In the genomic region with DNA sequence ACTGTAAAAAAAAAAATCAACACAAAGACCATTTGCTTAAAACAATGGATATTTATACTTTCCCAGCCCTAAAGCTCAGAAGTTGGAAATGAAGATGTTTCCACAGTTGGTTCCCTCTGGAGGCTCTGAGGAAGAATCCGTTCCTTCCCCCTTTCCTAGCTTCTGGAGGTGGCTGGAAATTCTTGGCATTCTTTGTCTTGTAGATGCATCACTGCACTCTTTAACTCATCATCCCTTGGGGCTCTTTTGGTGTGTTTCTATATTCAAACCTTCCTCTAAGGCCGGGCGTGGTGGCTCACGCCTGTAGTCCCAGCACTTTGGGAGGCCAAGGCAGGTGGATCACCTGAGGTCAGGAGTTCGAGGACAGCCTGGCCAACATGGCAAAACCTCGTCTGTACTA, we compare ENCODE assay signal across 17 cellular contexts.
DNase-seq lines count a peak whose midpoint lies in the region; FAIRE-seq and TF ChIP-seq lines count a peak whose summit lies in the region.
"Had no signal": no experiment of that assay in that cellular context is flagged by ENCODE, and none has a peak within 500 bp of the region (broad histone marks: within the 10 kb centered on the region; RNA-seq: fewer than 3 reads in every experiment).

No MANE protein-coding gene starts in this region.

- no TSS peak for BruUV-seq in Caco-2 (replicated peaks; lab: Mats Ljungman, UMichigan)

- no peaks in the 10 kb centered on the region for H3K27me3 Mint-ChIP-seq in Caco-2 (ENCODE audit: insufficient read depth, unreplicated experiment)
- H3K27me3 Mint-ChIP-seq: CD4-positive, alpha-beta T cell had no signal

- H3K27ac Mint-ChIP-seq in Caco-2 (ENCODE audit: unreplicated experiment): no peak overlapping the region
- H3K27ac Mint-ChIP-seq: CD4-positive, alpha-beta T cell; HFFc6 had no signal

- H3K4me1 Mint-ChIP-seq in Caco-2 (ENCODE audit: low read depth, unreplicated experiment): no peaks in the 10 kb centered on the region

- DNase-seq in ELF-1 (ENCODE audit: low read depth, low spot score) (peak; percentile 78), T1000 (lab: John Stamatoyannopoulos, UW) (peak; percentile 0), iPS-NIHi7 (ENCODE audit: extremely low spot score) (peak; percentile 40), urothelium cell line (ENCODE audit: low spot score) (peak; percentile 2), DMS53 treated with DMSO at 0.1 percent for 48 hours (lab: John Stamatoyannopoulos, UW; ENCODE audit: unreplicated experiment) (no peak), AML-193 (lab: John Stamatoyannopoulos, UW) (no peak), Caco-2 (no peak)
- DNase-seq: Calu3; CD4-positive, alpha-beta T cell; DND-41; EL; GOT3; H7; HFFc6; KG1 had no signal

- TF ChIP-seq CTCF in Caco-2 (IDR thresholded peaks at IDR 0.05; ENCODE audit: insufficient read depth in 1 of 2, low read depth in 1 of 2, low read length in 1 of 2, severe bottlenecking in 1 of 2, unreplicated experiment in 1 of 2): no peak

- H3K27me3 ChIP-seq in Caco-2 (replicated peaks; ENCODE audit: control insufficient read depth, insufficient read depth, low read length): no peaks in the 10 kb centered on the region

- H3K36me3 ChIP-seq in Caco-2 (ENCODE audit: control insufficient read depth, insufficient read depth, low read length): no peaks in the 10 kb centered on the region

- POLR2A ChIA-PET in Caco-2 (lab: Charles Lee): no interaction called here

- no peak for FAIRE-seq in urothelium cell line (lab: Jason Lieb, UNC)
- FAIRE-seq: G401.6, GM12891 had no signal

- H3K4me1 ChIP-seq in Caco-2: peaks cover 7% of the 10 kb centered on the region; the same call in 1 of the 2 replicates

- intact Hi-C loops in Caco-2 (cut with micrococcal nuclease; ENCODE audit: unreplicated experiment): no loop called here

- H3K4me3 Mint-ChIP-seq in Caco-2 (ENCODE audit: unreplicated experiment): no peak overlapping the region
- H3K4me3 Mint-ChIP-seq: CD4-positive, alpha-beta T cell; HFFc6 had no signal

- no peak overlapping the region for H3K4me3 ChIP-seq in Caco-2 (ENCODE audit: low read depth, low read length)

- no peaks in the 10 kb centered on the region for H3K9me3 Mint-ChIP-seq in Caco-2 (ENCODE audit: unreplicated experiment)
- H3K9me3 Mint-ChIP-seq: CD4-positive, alpha-beta T cell had no signal

- H3K9me3 ChIP-seq in Caco-2: no peaks in the 10 kb centered on the region

- CTCF ChIA-PET in Caco-2 (lab: Charles Lee): no interaction called here

- no peaks in the 10 kb centered on the region for H3K36me3 Mint-ChIP-seq in Caco-2 (ENCODE audit: insufficient read depth, unreplicated experiment)

Comparison
In these comparisons a context has a peak if more than half of its experiments do, and no peak if none do; other contexts are left out.
1. DNase-seq: peak in ELF-1 (single experiment), T1000 (single experiment), iPS-NIHi7 (single experiment) and urothelium cell line (single experiment); none in DMS53 treated with DMSO at 0.1 percent for 48 hours (single experiment), AML-193 (0 of 2) and Caco-2 (0 of 2).